ENCODE assay signal across 29 cellular contexts in genomic region chr12:60872219-60872618, GRCh38.
"Had no signal": no experiment of that assay in that cellular context is flagged by ENCODE, and none has a peak within 500 bp of the region (broad histone marks: within the 10 kb centered on the region; RNA-seq: fewer than 3 reads in every experiment).

No MANE protein-coding gene starts in this region.

- H3K27ac ChIP-seq: ascending aorta, cardiac muscle cell, gastrocnemius medialis, neural progenitor cell, testis, transverse colon, uterus had no signal

- H3K27me3 Mint-ChIP-seq: activated CD4-positive, alpha-beta memory T cell treated with anti-CD3 and anti-CD28 coated beads for 36 hours; activated CD4-positive, alpha-beta T cell treated with anti-CD3 and anti-CD28 coated beads, Interleukin-2, amount 10 ng/mL, durations not matched to agents 24 days and 14 days; activated naive CD4-positive, alpha-beta T cell treated with anti-CD3 and anti-CD28 coated beads, Interleukin-2, amount 10 ng/mL, durations not matched to agents 7 days and 5 days; activated naive CD8-positive, alpha-beta T cell treated with anti-CD3 and anti-CD28 coated beads, Interleukin-2, amount 10 ng/mL, durations not matched to agents 7 days and 5 days; effector memory CD8-positive, alpha-beta T cell; memory B cell had no signal

- ATAC-seq: effector memory CD8-positive, alpha-beta T cell; gastrocnemius medialis; left colon; natural killer cell; right cardiac atrium; stimulated activated naive CD8-positive, alpha-beta T cell treated with anti-CD3 and anti-CD28 coated beads, Interleukin-15, Interleukin-2, amounts not matched to agents 100 U/mL and 50 U/mL, for 24 hours had no signal

- H3K36me3 Mint-ChIP-seq: activated CD4-positive, alpha-beta memory T cell treated with anti-CD3 and anti-CD28 coated beads for 36 hours; activated naive CD4-positive, alpha-beta T cell treated with anti-CD3 and anti-CD28 coated beads, Interleukin-2, amount 10 ng/mL, durations not matched to agents 7 days and 5 days; activated naive CD8-positive, alpha-beta T cell treated with anti-CD3 and anti-CD28 coated beads, Interleukin-2, amount 10 ng/mL, durations not matched to agents 7 days and 5 days; brain; memory B cell; natural killer cell; neural progenitor cell had no signal

- H3K4me3 Mint-ChIP-seq: activated CD4-positive, alpha-beta memory T cell treated with anti-CD3 and anti-CD28 coated beads for 36 hours; activated CD4-positive, alpha-beta T cell treated with anti-CD3 and anti-CD28 coated beads, Interleukin-2, amount 10 ng/mL, durations not matched to agents 24 days and 14 days; activated naive CD4-positive, alpha-beta T cell treated with anti-CD3 and anti-CD28 coated beads, Interleukin-2, amount 10 ng/mL, durations not matched to agents 7 days and 5 days; activated naive CD8-positive, alpha-beta T cell treated with anti-CD3 and anti-CD28 coated beads, Interleukin-2, amount 10 ng/mL, durations not matched to agents 7 days and 5 days; activated T-helper 1 cell treated with anti-CD3 and anti-CD28 coated beads, Interleukin-12 subunit alpha, Interleukin-12 subunit beta, Interleukin-2, Interleukin-4 antibody, amounts not matched to agents 30 ng/mL and 10 ng/mL and 1 ng/mL, durations not matched to agents 14 hours and 24 hours and 36 hours; brain; effector memory CD8-positive, alpha-beta T cell; memory B cell; natural killer cell; neural progenitor cell had no signal

- DNase-seq: activated CD4-positive, alpha-beta memory T cell treated with anti-CD3 and anti-CD28 coated beads for 36 hours; activated CD4-positive, alpha-beta T cell treated with anti-CD3 and anti-CD28 coated beads, Interleukin-2, amount 10 ng/mL, durations not matched to agents 24 days and 14 days; activated CD4-positive, CD25-positive, alpha-beta regulatory T cell treated with anti-CD3 and anti-CD28 coated beads, Interleukin-2, amount 50 U/mL, for 72 hours; activated CD8-positive, alpha-beta memory T cell treated with anti-CD3 and anti-CD28 coated beads, Interleukin-2, amount 50 U/mL, for 4 hours; activated effector memory CD4-positive, alpha-beta T cell treated with anti-CD3 and anti-CD28 coated beads, Interleukin-2, amount 50 U/mL, for 16 hours; activated naive CD4-positive, alpha-beta T cell treated with anti-CD3 and anti-CD28 coated beads, Interleukin-2, amount 10 ng/mL, durations not matched to agents 7 days and 5 days; activated naive CD8-positive, alpha-beta T cell treated with anti-CD3 and anti-CD28 coated beads, Interleukin-2, amount 10 ng/mL, durations not matched to agents 7 days and 5 days; activated T-cell treated with anti-CD3 and anti-CD28 coated beads, Interleukin-2, amount 50 U/mL, for 1 hour; cerebellar nuclear complex; cortex of kidney; effector memory CD8-positive, alpha-beta T cell; erythroblast; gastrocnemius medialis; glutamatergic neuron; left colon; natural killer cell; right cardiac atrium; stimulated activated CD4-positive, alpha-beta T cell treated with anti-CD3 and anti-CD28 coated beads, Interleukin-2, amount 100 ng/mL, for 48 hours; stimulated activated naive CD8-positive, alpha-beta T cell treated with anti-CD3 and anti-CD28 coated beads, Interleukin-15, Interleukin-2, amounts not matched to agents 100 U/mL and 50 U/mL, for 24 hours; T-helper 2 cell; testis; transverse colon; uterus had no signal

- H3K4me1 Mint-ChIP-seq: activated CD4-positive, alpha-beta T cell treated with anti-CD3 and anti-CD28 coated beads, Interleukin-2, amount 10 ng/mL, durations not matched to agents 24 days and 14 days; activated naive CD4-positive, alpha-beta T cell treated with anti-CD3 and anti-CD28 coated beads, Interleukin-2, amount 10 ng/mL, durations not matched to agents 7 days and 5 days; activated naive CD8-positive, alpha-beta T cell treated with anti-CD3 and anti-CD28 coated beads, Interleukin-2, amount 10 ng/mL, durations not matched to agents 7 days and 5 days; brain; memory B cell; natural killer cell had no signal

- H3K27ac Mint-ChIP-seq: activated CD4-positive, alpha-beta memory T cell treated with anti-CD3 and anti-CD28 coated beads for 36 hours; activated CD4-positive, alpha-beta T cell treated with anti-CD3 and anti-CD28 coated beads, Interleukin-2, amount 10 ng/mL, durations not matched to agents 24 days and 14 days; activated naive CD4-positive, alpha-beta T cell treated with anti-CD3 and anti-CD28 coated beads, Interleukin-2, amount 10 ng/mL, durations not matched to agents 7 days and 5 days; activated naive CD8-positive, alpha-beta T cell treated with anti-CD3 and anti-CD28 coated beads, Interleukin-2, amount 10 ng/mL, durations not matched to agents 7 days and 5 days; activated T-helper 1 cell treated with anti-CD3 and anti-CD28 coated beads, Interleukin-12 subunit alpha, Interleukin-12 subunit beta, Interleukin-2, Interleukin-4 antibody, amounts not matched to agents 30 ng/mL and 10 ng/mL and 1 ng/mL, durations not matched to agents 14 hours and 24 hours and 36 hours; brain; effector memory CD8-positive, alpha-beta T cell; memory B cell; natural killer cell; neural progenitor cell had no signal

- H3K9me3 Mint-ChIP-seq: activated naive CD8-positive, alpha-beta T cell treated with anti-CD3 and anti-CD28 coated beads, Interleukin-2, amount 10 ng/mL, durations not matched to agents 7 days and 5 days; activated T-helper 1 cell treated with anti-CD3 and anti-CD28 coated beads, Interleukin-12 subunit alpha, Interleukin-12 subunit beta, Interleukin-2, Interleukin-4 antibody, amounts not matched to agents 30 ng/mL and 10 ng/mL and 1 ng/mL, durations not matched to agents 14 hours and 24 hours and 36 hours; brain; neural progenitor cell had no signal

- H3K4me3 ChIP-seq: ascending aorta, cardiac muscle cell, gastrocnemius medialis, neural progenitor cell, testis, transverse colon, uterus had no signal
